Comparison of ENCODE assay signal across 17 cellular contexts in the genomic region with DNA sequence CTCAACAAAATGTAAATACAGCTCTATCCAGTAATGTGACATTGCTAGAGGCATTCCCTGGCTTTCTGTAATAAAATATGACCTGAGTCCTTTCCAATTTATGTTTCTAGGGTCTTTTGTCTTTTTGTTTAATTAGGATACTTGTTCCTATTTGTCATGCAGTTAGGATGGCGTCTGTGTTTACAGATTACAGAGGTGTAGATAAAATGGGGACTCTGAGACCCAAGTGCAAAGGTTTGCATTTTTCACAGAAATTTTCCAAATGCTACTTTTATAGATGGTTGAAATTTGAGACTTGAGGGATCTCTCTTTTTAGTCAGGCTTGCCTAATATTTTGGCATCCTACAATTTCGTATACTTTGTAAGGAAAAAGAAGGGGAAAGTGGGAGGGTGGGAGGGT.
DNase-seq lines count a peak whose midpoint lies in the region; ATAC-seq and TF ChIP-seq lines count a peak whose summit lies in the region.
"Had no signal": no experiment of that assay in that cellular context is flagged by ENCODE, and none has a peak within 500 bp of the region (broad histone marks: within the 10 kb centered on the region; RNA-seq: fewer than 3 reads in every experiment).

No MANE protein-coding gene starts in this region.

- H3K27me3 Mint-ChIP-seq in CD4-positive, alpha-beta T cell = no peaks in the 10 kb centered on the region
- no peaks in the 10 kb centered on the region for H3K27me3 Mint-ChIP-seq in CD4-positive, alpha-beta memory T cell

- no peak overlapping the region for H3K56ac ChIP-seq in mesendoderm (ENCODE audit: low read length)

- H4K5ac ChIP-seq in mesendoderm (ENCODE audit: low read length) = no peak overlapping the region

- no peak overlapping the region for H2BK15ac ChIP-seq in mesendoderm (replicated peaks; ENCODE audit: low read depth)

- no peak overlapping the region for H3K4me3 Mint-ChIP-seq in CD4-positive, alpha-beta T cell
- peak overlapping the region in 1 of 8 donors; percentile 11 for H3K4me3 Mint-ChIP-seq in CD4-positive, alpha-beta memory T cell
- H3K4me3 Mint-ChIP-seq: HFFc6; T-helper 2 cell treated with Interferon-gamma antibody and Interleukin-4, amounts not matched to agents 5 μg/mL and 100 μg/mL, for 36 hours had no signal

- H3K18ac ChIP-seq in mesendoderm (ENCODE audit: low read length) = no peak overlapping the region

- H3K4ac ChIP-seq in mesendoderm (ENCODE audit: low read depth, low read length) = no peak overlapping the region

- no peak overlapping the region for H2BK5ac ChIP-seq in mesendoderm (ENCODE audit: low read length)

- H3K4me3 ChIP-seq in CD4-positive, alpha-beta memory T cell (ENCODE audit: low read length in 2 of 2) = no peak overlapping the region
- H3K4me3 ChIP-seq in mesendoderm (ENCODE audit: low read length) = no peak overlapping the region

- H3K9ac ChIP-seq in mesendoderm (ENCODE audit: low read length) = no peak overlapping the region

- CTCF ChIA-PET in CD4-positive, alpha-beta T cell (lab: Charles Lee) = no interaction called here
- CTCF ChIA-PET in CD4-positive, alpha-beta memory T cell (lab: Charles Lee; ENCODE audit: partially characterized antibody) = interaction anchor here (1.0 to 3.0 kb wide), 6 partner anchors 26 to 193 kb away, joined by 3 to 14 read pairs (median 4); no protein-coding TSS in a partner anchor

- no peaks in the 10 kb centered on the region for H3K27me3 ChIP-seq in CD4-positive, alpha-beta T cell (ENCODE audit: control insufficient read depth, insufficient read depth, low read length)
- no peaks in the 10 kb centered on the region for H3K27me3 ChIP-seq in CD4-positive, alpha-beta memory T cell (ENCODE audit: insufficient read depth, low read length)
- H3K27me3 ChIP-seq in mesendoderm (ENCODE audit: insufficient read depth, low read length, poor library complexity) = no peaks in the 10 kb centered on the region
- H3K27me3 ChIP-seq: BE2C had no signal

- H3K9me3 ChIP-seq in CD4-positive, alpha-beta T cell (ENCODE audit: control insufficient read depth, low read length) = no peaks in the 10 kb centered on the region
- H3K9me3 ChIP-seq in CD4-positive, alpha-beta memory T cell (ENCODE audit: control insufficient read depth in 1 of 2, low read length in 2 of 2) = no peaks in the 10 kb centered on the region
- H3K9me3 ChIP-seq: BE2C had no signal

- H3K36me3 ChIP-seq in CD4-positive, alpha-beta memory T cell (ENCODE audit: insufficient read depth, low read length) = no peaks in the 10 kb centered on the region
- no peaks in the 10 kb centered on the region for H3K36me3 ChIP-seq in mesendoderm (ENCODE audit: control insufficient read depth, insufficient read depth, low read length)
- H3K36me3 ChIP-seq: BE2C had no signal

- no CpG with 5 or more reads among the region's 2 CpGs for WGBS in mesendoderm (ENCODE audit: extremely low coverage, insufficient coverage, low lambda C conversion rate)

- H3K27ac ChIP-seq in CD4-positive, alpha-beta T cell (ENCODE audit: low read depth, low read length) = no peak overlapping the region
- H3K27ac ChIP-seq in CD4-positive, alpha-beta memory T cell (ENCODE audit: low read depth, low read length) = no peak overlapping the region
- H3K27ac ChIP-seq in mesendoderm (ENCODE audit: low read depth, low read length) = no peak overlapping the region

- POLR2A ChIA-PET in CD4-positive, alpha-beta T cell (lab: Charles Lee) = interaction anchor here (1.0 to 1.1 kb wide), 2 partner anchors 332 to 387 kb away, joined by 3 to 4 read pairs; a partner anchor contains a TSS
- POLR2A ChIA-PET in CD4-positive, alpha-beta memory T cell (lab: Charles Lee; ENCODE audit: partially characterized antibody) = interaction anchor here (0.7 to 2.7 kb wide), 2 partner anchors 190 to 197 kb away, joined by 3 to 15 read pairs; no protein-coding TSS in a partner anchor

- peaks cover 53% of the 10 kb centered on the region for H3K4me1 Mint-ChIP-seq in CD4-positive, alpha-beta T cell (ENCODE audit: low read depth)
- H3K4me1 Mint-ChIP-seq in CD4-positive, alpha-beta memory T cell = peaks cover 29 to 52% (median 42%) of the 10 kb centered on the region in 4 donors

- no peak for DNase-seq in CD4-positive, alpha-beta T cell
- DNase-seq in CD4-positive, alpha-beta memory T cell = no peak
- peak; percentile 12 for DNase-seq in NCI-H2081 treated with DMSO at 0.1 percent for 48 hours (lab: John Stamatoyannopoulos, UW)
- DNase-seq in fibroblast of peridontal ligament (ENCODE audit: extremely low read depth) = peak; percentile 43
- no peak for DNase-seq in mesendoderm
- DNase-seq in NCI-H1048 (lab: John Stamatoyannopoulos, UW) = no peak
- DNase-seq: BE2C, DMS79, HFFc6, KG1, NCI-H2107, NCI-H774, SHP77 had no signal

- no peak overlapping the region for H3K4me2 ChIP-seq in mesendoderm (ENCODE audit: low read length)

- H2BK120ac ChIP-seq in mesendoderm (ENCODE audit: low read depth, low read length) = no peak overlapping the region

- intact Hi-C loops in CD4-positive, alpha-beta T cell (cut with DNase I, micrococcal nuclease) = loop anchor here in 1 of 2 experiments (10.0 kb wide), 3 partner anchors 69 to 331 kb away; a partner anchor contains a TSS
- intact Hi-C loops in CD4-positive, alpha-beta memory T cell (cut with micrococcal nuclease) = loop anchor here (2.0 to 10.0 kb wide), 2 partner anchors 333 to 799 kb away; a partner anchor contains a TSS

- H4K8ac ChIP-seq in mesendoderm (ENCODE audit: low read depth, low read length) = no peak overlapping the region

- no peaks in the 10 kb centered on the region for H3K79me1 ChIP-seq in mesendoderm (ENCODE audit: low read length)

- ATAC-seq in CD4-positive, alpha-beta T cell (ENCODE audit: poor library complexity) = no peak
- ATAC-seq in HG03139 (IDR thresholded peaks at IDR 0.05; ENCODE audit: unreplicated experiment) (no peak), GM19324 (IDR thresholded peaks at IDR 0.05; ENCODE audit: low FRiP score, unreplicated experiment) (no peak)
- ATAC-seq: Panc1 had no signal

- TF ChIP-seq CTCF in CD4-positive, alpha-beta T cell (IDR thresholded peaks at IDR 0.05) = no peak

- H3K36me3 Mint-ChIP-seq in CD4-positive, alpha-beta T cell (ENCODE audit: low read depth) = no peaks in the 10 kb centered on the region
- no peaks in the 10 kb centered on the region for H3K36me3 Mint-ChIP-seq in CD4-positive, alpha-beta memory T cell

- H2AK5ac ChIP-seq in mesendoderm (ENCODE audit: low read length) = no peak overlapping the region

- H3K4me1 ChIP-seq in CD4-positive, alpha-beta memory T cell (ENCODE audit: insufficient read depth, low read length) = peaks cover 40% of the 10 kb centered on the region
- peaks cover 3% of the 10 kb centered on the region for H3K4me1 ChIP-seq in mesendoderm (ENCODE audit: control insufficient read depth, low read depth, low read length)

- H3K23ac ChIP-seq in mesendoderm (ENCODE audit: low read length) = no peak overlapping the region

- peaks cover 2% of the 10 kb centered on the region for H3K9me3 Mint-ChIP-seq in CD4-positive, alpha-beta T cell
- H3K9me3 Mint-ChIP-seq in CD4-positive, alpha-beta memory T cell = peaks cover 0 to 3% (median 0%) of the 10 kb centered on the region in 8 donors
- H3K9me3 Mint-ChIP-seq: HFFc6 had no signal

- H3K27ac Mint-ChIP-seq in CD4-positive, alpha-beta T cell = peak overlapping the region; percentile 77
- peak overlapping the region in 5 of 7 donors; percentile 18 to 88 (median 76) for H3K27ac Mint-ChIP-seq in CD4-positive, alpha-beta memory T cell
- H3K27ac Mint-ChIP-seq: HFFc6; T-helper 2 cell treated with Interferon-gamma antibody and Interleukin-4, amounts not matched to agents 5 μg/mL and 100 μg/mL, for 36 hours had no signal

- H3K79me2 ChIP-seq in mesendoderm (ENCODE audit: control insufficient read depth, insufficient read depth, low read length) = no peaks in the 10 kb centered on the region

Comparison
In these comparisons a context has a peak if more than half of its experiments do, and no peak if none do; other contexts are left out.
1. DNase-seq: peak in NCI-H2081 treated with DMSO at 0.1 percent for 48 hours (single experiment) and fibroblast of peridontal ligament (single experiment); none in CD4-positive, alpha-beta T cell (0 of 10), CD4-positive, alpha-beta memory T cell (0 of 5), mesendoderm (single experiment) and NCI-H1048 (single experiment).